In the genomic region with DNA sequence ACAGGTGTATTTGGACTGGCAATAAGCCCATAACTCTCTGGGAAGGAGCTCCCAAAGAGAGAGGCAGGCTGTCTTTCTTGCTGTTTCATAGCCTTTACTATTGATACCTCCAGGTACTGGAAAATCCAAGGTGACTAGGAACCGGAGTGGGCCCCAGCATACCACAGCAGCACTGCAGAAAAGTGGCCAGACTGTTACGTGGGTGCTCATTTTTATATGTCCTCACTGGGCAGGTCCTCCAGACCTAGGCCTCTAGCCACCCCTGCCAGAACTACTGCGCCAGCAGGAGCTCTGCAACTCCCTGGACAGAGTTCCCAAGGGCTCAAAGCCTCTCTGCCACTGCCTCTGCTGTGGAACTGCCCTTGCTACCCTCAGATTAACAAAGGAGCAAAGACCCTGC, we compare ENCODE assay signal across 10 cellular contexts.
"Had no signal": no experiment of that assay in that cellular context is flagged by ENCODE, and none has a peak within 500 bp of the region (broad histone marks: within the 10 kb centered on the region; RNA-seq: fewer than 3 reads in every experiment).

No MANE protein-coding gene starts in this region.

- ATAC-seq: GM23338, HCT116 had no signal

- H3K4me1 ChIP-seq: HAP-1 had no signal

- FAIRE-seq: H1 had no signal

- DNase-seq: GM23248, GOT3, H7, H9, HCEC 1CT, HFFc6 had no signal

- H3K4me3 ChIP-seq: GM23248, GM23338, HAP-1 had no signal

- H3K9ac ChIP-seq: GM23248 had no signal

- H3K27ac ChIP-seq: GM23248 had no signal

- H2AFZ ChIP-seq: GM23248, GM23338 had no signal

- H3K4me2 ChIP-seq: GM23338 had no signal

- H3K36me3 ChIP-seq: HAP-1 had no signal
